In the genomic region with DNA sequence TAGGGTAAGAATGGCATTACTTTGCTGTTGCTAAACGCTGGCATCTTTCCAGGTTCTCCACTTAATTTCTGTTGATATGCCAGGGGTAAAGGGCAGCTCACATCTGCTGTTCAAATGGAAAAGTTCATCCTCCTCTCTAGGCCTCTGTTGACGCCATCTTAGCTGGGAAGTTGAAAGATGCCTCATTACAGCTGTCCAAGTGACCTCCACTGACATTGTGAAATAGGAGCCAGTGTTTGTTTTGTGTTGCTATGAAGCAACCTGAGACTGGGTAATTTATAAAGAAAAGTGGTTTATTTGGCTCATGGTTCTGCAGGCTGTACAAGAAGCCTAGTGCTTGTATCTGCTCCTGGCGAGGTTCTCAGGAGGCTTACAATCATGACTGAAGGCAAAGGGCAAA, we compare ENCODE assay signal across 1 cellular context.
A peak's percentile ranks its signal among the peaks of the same experiment; 100 is the strongest.
TF ChIP-seq lines count a peak whose summit lies in the region.

No MANE protein-coding gene starts in this region.

TF ChIP-seq in liver, 16 proteins besides CTCF, POLR2A, EP300 and RAD21 (continued from another document):
- TF ChIP-seq, protein P1, sequence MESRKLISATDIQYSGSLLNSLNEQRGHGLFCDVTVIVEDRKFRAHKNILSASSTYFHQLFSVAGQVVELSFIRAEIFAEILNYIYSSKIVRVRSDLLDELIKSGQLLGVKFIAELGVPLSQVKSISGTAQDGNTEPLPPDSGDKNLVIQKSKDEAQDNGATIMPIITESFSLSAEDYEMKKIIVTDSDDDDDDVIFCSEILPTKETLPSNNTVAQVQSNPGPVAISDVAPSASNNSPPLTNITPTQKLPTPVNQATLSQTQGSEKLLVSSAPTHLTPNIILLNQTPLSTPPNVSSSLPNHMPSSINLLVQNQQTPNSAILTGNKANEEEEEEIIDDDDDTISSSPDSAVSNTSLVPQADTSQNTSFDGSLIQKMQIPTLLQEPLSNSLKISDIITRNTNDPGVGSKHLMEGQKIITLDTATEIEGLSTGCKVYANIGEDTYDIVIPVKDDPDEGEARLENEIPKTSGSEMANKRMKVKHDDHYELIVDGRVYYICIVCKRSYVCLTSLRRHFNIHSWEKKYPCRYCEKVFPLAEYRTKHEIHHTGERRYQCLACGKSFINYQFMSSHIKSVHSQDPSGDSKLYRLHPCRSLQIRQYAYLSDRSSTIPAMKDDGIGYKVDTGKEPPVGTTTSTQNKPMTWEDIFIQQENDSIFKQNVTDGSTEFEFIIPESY (IDR thresholded peaks at IDR 0.05), result peak; percentile 91
- TF ChIP-seq HNF4G (IDR thresholded peaks at IDR 0.05), result peak; percentile 60
- TF ChIP-seq SP1 (IDR thresholded peaks at IDR 0.05), result peak; percentile 87
- peak; percentile 69 for TF ChIP-seq YY1 (IDR thresholded peaks at IDR 0.05)
- TF ChIP-seq FOXA2 (IDR thresholded peaks at IDR 0.05), result peak; percentile 83
- TF ChIP-seq HNF4A (conservative IDR thresholded peaks at IDR 0.05), result peak; percentile 91 to 94
- TF ChIP-seq FOXA1 (IDR thresholded peaks at IDR 0.05), result peak; percentile 40
- TF ChIP-seq JUND (IDR thresholded peaks at IDR 0.05), result peak; percentile 82 to 87
- TF ChIP-seq RXRA (IDR thresholded peaks at IDR 0.05), result peak; percentile 92 to 94
- TF ChIP-seq GABPA (IDR thresholded peaks at IDR 0.05 in 1 of 2, conservative IDR thresholded peaks at IDR 0.05 in 1 of 2), result peak in 1 of 2 donors; percentile 62
- TF ChIP-seq, protein P2, sequence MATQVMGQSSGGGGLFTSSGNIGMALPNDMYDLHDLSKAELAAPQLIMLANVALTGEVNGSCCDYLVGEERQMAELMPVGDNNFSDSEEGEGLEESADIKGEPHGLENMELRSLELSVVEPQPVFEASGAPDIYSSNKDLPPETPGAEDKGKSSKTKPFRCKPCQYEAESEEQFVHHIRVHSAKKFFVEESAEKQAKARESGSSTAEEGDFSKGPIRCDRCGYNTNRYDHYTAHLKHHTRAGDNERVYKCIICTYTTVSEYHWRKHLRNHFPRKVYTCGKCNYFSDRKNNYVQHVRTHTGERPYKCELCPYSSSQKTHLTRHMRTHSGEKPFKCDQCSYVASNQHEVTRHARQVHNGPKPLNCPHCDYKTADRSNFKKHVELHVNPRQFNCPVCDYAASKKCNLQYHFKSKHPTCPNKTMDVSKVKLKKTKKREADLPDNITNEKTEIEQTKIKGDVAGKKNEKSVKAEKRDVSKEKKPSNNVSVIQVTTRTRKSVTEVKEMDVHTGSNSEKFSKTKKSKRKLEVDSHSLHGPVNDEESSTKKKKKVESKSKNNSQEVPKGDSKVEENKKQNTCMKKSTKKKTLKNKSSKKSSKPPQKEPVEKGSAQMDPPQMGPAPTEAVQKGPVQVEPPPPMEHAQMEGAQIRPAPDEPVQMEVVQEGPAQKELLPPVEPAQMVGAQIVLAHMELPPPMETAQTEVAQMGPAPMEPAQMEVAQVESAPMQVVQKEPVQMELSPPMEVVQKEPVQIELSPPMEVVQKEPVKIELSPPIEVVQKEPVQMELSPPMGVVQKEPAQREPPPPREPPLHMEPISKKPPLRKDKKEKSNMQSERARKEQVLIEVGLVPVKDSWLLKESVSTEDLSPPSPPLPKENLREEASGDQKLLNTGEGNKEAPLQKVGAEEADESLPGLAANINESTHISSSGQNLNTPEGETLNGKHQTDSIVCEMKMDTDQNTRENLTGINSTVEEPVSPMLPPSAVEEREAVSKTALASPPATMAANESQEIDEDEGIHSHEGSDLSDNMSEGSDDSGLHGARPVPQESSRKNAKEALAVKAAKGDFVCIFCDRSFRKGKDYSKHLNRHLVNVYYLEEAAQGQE (IDR thresholded peaks at IDR 0.05), result peak; percentile 79
- TF ChIP-seq TAF1 (conservative IDR thresholded peaks at IDR 0.05), result no peak
